In genomic region chr1:106921186-106921585, GRCh38 we compare ENCODE assay signal across 16 cellular contexts.
"Had no signal": no experiment of that assay in that cellular context is flagged by ENCODE, and none has a peak within 500 bp of the region (broad histone marks: within the 10 kb centered on the region; RNA-seq: fewer than 3 reads in every experiment).

No MANE protein-coding gene starts in this region.

- H3K4me3 ChIP-seq: left lung, right lobe of liver, upper lobe of left lung had no signal

- DNase-seq: activated CD4-positive, alpha-beta T cell treated with anti-CD3 and anti-CD28 coated beads for 4 hours; activated CD8-positive, alpha-beta memory T cell treated with anti-CD3 and anti-CD28 coated beads, Interleukin-2, amount 50 U/mL, for 48 hours; activated CD8-positive, alpha-beta T cell treated with anti-CD3 and anti-CD28 coated beads, Interleukin-2, amount 10 ng/mL, durations not matched to agents 7 days and 5 days; aorta; cortex of kidney; effector CD8-positive, alpha-beta T cell; foreskin keratinocyte; left lung; mesenchymal stem cell; occipital lobe; right lobe of liver; stimulated activated CD4-positive, alpha-beta T cell treated with anti-CD3 and anti-CD28 coated beads, Interleukin-4, amount 100 ng/mL, for 1 hour; stimulated activated CD8-positive, alpha-beta memory T cell treated with anti-CD3 and anti-CD28 coated beads, Interleukin-4, amount 100 ng/mL, for 48 hours; stimulated activated naive CD8-positive, alpha-beta T cell treated with anti-CD3 and anti-CD28 coated beads, Interleukin-15, Interleukin-2, amounts not matched to agents 100 U/mL and 50 U/mL, for 24 hours; T1000; upper lobe of left lung had no signal
